In the genomic region with DNA sequence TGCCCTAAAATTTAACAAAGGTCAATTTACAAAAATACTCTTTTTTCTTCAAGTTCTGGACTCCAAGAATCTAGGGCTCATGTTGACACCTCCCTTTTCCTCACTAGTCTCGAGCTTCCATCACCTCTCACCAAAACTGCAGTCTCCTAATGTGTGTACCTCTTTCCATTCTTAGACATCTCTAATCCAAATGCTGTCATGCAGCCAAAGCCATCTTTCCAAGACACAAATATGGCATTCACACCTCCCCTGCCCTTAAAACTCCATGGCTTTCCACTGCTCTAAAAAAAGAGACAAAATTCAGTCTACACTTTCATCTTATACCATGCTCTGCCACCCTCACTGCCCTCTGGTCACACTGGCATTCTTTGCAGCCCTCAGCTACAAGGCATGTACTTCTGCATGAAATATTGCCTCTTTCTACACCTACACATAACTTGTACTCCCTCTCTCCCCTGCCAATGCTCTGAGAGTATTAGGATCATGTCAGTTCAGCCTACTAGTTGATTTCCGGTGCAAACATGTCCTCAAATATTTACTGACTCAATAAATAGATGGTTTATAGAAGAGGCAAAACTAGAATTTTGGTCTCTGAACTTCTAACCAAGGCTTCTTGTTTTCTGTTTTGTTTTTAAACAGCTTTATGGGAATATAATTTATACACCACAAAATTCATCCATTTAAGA, we compare ENCODE assay signal across 24 cellular contexts. TPM values are rescaled to one million over a fixed set of nuclear protein-coding genes. Genes with fewer than 3 reads are reported as not detected.
DNase-seq lines count a peak whose midpoint lies in the region; ATAC-seq, FAIRE-seq and TF ChIP-seq lines count a peak whose summit lies in the region.
"Had no signal": no experiment of that assay in that cellular context is flagged by ENCODE, and none has a peak within 500 bp of the region (broad histone marks: within the 10 kb centered on the region; RNA-seq: fewer than 3 reads in every experiment).

No MANE protein-coding gene starts in this region.

- H2AFZ ChIP-seq in HepG2 (ENCODE audit: low read length) (no peak overlapping the region), IMR-90 (replicated peaks; ENCODE audit: low read length, poor library complexity) (no peak overlapping the region)
- H2AFZ ChIP-seq: PC-9 had no signal

- peak overlapping the region; percentile 24; the same call in 1 of the 2 replicates for H3K23ac ChIP-seq in IMR-90 (ENCODE audit: low read depth, low read length)

- no peak overlapping the region for H3K27ac ChIP-seq in right lobe of liver
- H3K27ac ChIP-seq in HepG2 (ENCODE audit: extremely low read length, insufficient read depth, low read length): no peak overlapping the region
- no peak overlapping the region for H3K27ac ChIP-seq in IMR-90 (ENCODE audit: insufficient read depth, low read length)
- peak overlapping the region in 3 of 4 donors; percentile 9 to 29 (median 28) for H3K27ac ChIP-seq in esophagus muscularis mucosa (replicated peaks in 1 of 4)
- peak overlapping the region; percentile 14 for H3K27ac ChIP-seq in temporal lobe (ENCODE audit: low read depth, low read length)
- H3K27ac ChIP-seq in adrenal gland: no peak overlapping the region
- H3K27ac ChIP-seq: breast epithelium, coronary artery, foreskin keratinocyte, heart left ventricle, PC-9 had no signal

- no peak for TF ChIP-seq CTCF in right lobe of liver (IDR thresholded peaks at IDR 0.05)
- TF ChIP-seq CTCF in HepG2 (CRISPR knock-in tag; IDR thresholded peaks at IDR 0.05): no peak
- no peak for TF ChIP-seq CTCF in IMR-90 (conservative IDR thresholded peaks at IDR 0.05; ENCODE audit: low read depth, low read length)
- no peak for TF ChIP-seq CTCF in esophagus muscularis mucosa (IDR thresholded peaks at IDR 0.05)
- no peak for TF ChIP-seq CTCF in adrenal gland (IDR thresholded peaks at IDR 0.05)
- TF ChIP-seq CTCF in foreskin fibroblast (IDR thresholded peaks at IDR 0.05; ENCODE audit: low read depth, low read length): no peak

- H3K27me3 ChIP-seq in right lobe of liver (no peaks in the 10 kb centered on the region), HepG2 (ENCODE audit: control insufficient read depth in 1 of 2, insufficient read depth in 2 of 2, low read length in 2 of 2) (no peaks in the 10 kb centered on the region), IMR-90 (ENCODE audit: control insufficient read depth, insufficient read depth, low read length) (no peaks in the 10 kb centered on the region), esophagus muscularis mucosa (no peaks in the 10 kb centered on the region), adrenal gland (no peaks in the 10 kb centered on the region)
- H3K27me3 ChIP-seq: BE2C, breast epithelium, foreskin keratinocyte, heart left ventricle had no signal

- TF ChIP-seq EP300 in HepG2 (IDR thresholded peaks at IDR 0.05; ENCODE audit: low read depth in 2 of 2, low read length in 2 of 2) (no peak), HepG2 (CRISPR knock-in tag; IDR thresholded peaks at IDR 0.05; ENCODE audit: borderline replicate concordance) (no peak), esophagus muscularis mucosa (IDR thresholded peaks at IDR 0.05) (no peak)

- H2BK5ac ChIP-seq in IMR-90 (ENCODE audit: low read depth, low read length, poor library complexity, severe bottlenecking): no peak overlapping the region

- H3K14ac ChIP-seq in IMR-90 (replicated peaks; ENCODE audit: low read depth, low read length): no peak overlapping the region

- H4K20me1 ChIP-seq in HepG2 (ENCODE audit: insufficient read depth, low read length): no peaks in the 10 kb centered on the region
- no peaks in the 10 kb centered on the region for H4K20me1 ChIP-seq in IMR-90 (ENCODE audit: insufficient read depth, low read length)

- peak in 3 of 4 donors; percentile 39 to 84 (median 45) for ATAC-seq in right lobe of liver
- no peak for ATAC-seq in HepG2
- no peak for ATAC-seq in IMR-90 (ENCODE audit: low read depth)
- ATAC-seq: effector memory CD8-positive, alpha-beta T cell; foreskin keratinocyte had no signal

- H3K56ac ChIP-seq in IMR-90 (ENCODE audit: extremely low read depth, insufficient read depth, low read length): no peak overlapping the region

- POLR2A ChIA-PET in HepG2 (lab: Yijun Ruan, JAX) (interaction anchor here (0.6 kb wide), 1 partner anchor 9 kb away, joined by 3 read pairs; no protein-coding TSS in a partner anchor), IMR-90 (lab: Charles Lee; ENCODE audit: unreplicated experiment) (no interaction called here)

- H3K18ac ChIP-seq in IMR-90 (ENCODE audit: low read depth, low read length): no peak overlapping the region

- H3K4me3 ChIP-seq in right lobe of liver: no peak overlapping the region
- no peak overlapping the region for H3K4me3 ChIP-seq in HepG2 (replicated peaks in 1 of 3; ENCODE audit: insufficient read depth in 1 of 3, low read depth in 2 of 3, low read length in 3 of 3)
- H3K4me3 ChIP-seq in IMR-90 (ENCODE audit: insufficient read depth, low read depth, low read length): no peak overlapping the region
- no peak overlapping the region for H3K4me3 ChIP-seq in esophagus muscularis mucosa
- no peak overlapping the region for H3K4me3 ChIP-seq in adrenal gland
- no peak overlapping the region for H3K4me3 ChIP-seq in foreskin fibroblast (ENCODE audit: low read depth in 1 of 2, low read length in 2 of 2)
- H3K4me3 ChIP-seq: breast epithelium, coronary artery, heart left ventricle, PC-9 had no signal

- dilution Hi-C loops in IMR-90 (cut with HindIII; ENCODE audit: low sequenced_read_pairs, unreplicated experiment): no loop called here

- no peak overlapping the region for H4K5ac ChIP-seq in IMR-90 (ENCODE audit: low read depth, low read length)

- H3K4me1 ChIP-seq in right lobe of liver (peaks cover 0 to 5% (median 0%) of the 10 kb centered on the region in 4 donors), HepG2 (ENCODE audit: insufficient read depth, low read length) (no peaks in the 10 kb centered on the region), IMR-90 (ENCODE audit: control insufficient read depth, insufficient read depth, low read length) (no peaks in the 10 kb centered on the region), esophagus muscularis mucosa (peaks cover 5 to 37% (median 24%) of the 10 kb centered on the region in 4 donors), adrenal gland (replicated peaks in 1 of 2) (no peaks in the 10 kb centered on the region)
- H3K4me1 ChIP-seq: breast epithelium had no signal

- CTCF ChIA-PET in HepG2 (lab: Yijun Ruan, JAX; ENCODE audit: low intra/inter-chr PET ratio, low total read pairs) (no interaction called here), IMR-90 (lab: Yijun Ruan, JAX) (interaction anchor here (0.8 kb wide), 1 partner anchor 10 kb away, joined by 5 read pairs; no protein-coding TSS in a partner anchor)

- H3K4ac ChIP-seq in IMR-90 (ENCODE audit: low read depth, low read length): no peak overlapping the region

- no peak overlapping the region for H3K9ac ChIP-seq in HepG2 (ENCODE audit: insufficient read depth, low read depth, low read length)
- no peak overlapping the region for H3K9ac ChIP-seq in IMR-90 (ENCODE audit: low read depth, low read length)

- no peak overlapping the region for H4K8ac ChIP-seq in IMR-90 (ENCODE audit: low read depth in 2 of 2, low read length in 2 of 2)

- no peak overlapping the region for H2AK5ac ChIP-seq in IMR-90 (ENCODE audit: low read depth, low read length)

- FAIRE-seq in HepG2 (lab: Jason Lieb, UNC): no peak
- FAIRE-seq: small intestine had no signal

- no peak overlapping the region for H3K4me2 ChIP-seq in HepG2 (ENCODE audit: low read depth, low read length)
- H3K4me2 ChIP-seq in IMR-90 (ENCODE audit: low read depth, low read length): no peak overlapping the region
- H3K4me2 ChIP-seq: PC-9 had no signal

- H3K9me3 ChIP-seq in right lobe of liver (no peaks in the 10 kb centered on the region), HepG2 (ENCODE audit: low read length) (no peaks in the 10 kb centered on the region), IMR-90 (ENCODE audit: control insufficient read depth, insufficient read depth, low read length) (no peaks in the 10 kb centered on the region), esophagus muscularis mucosa (no peaks in the 10 kb centered on the region), adrenal gland (replicated peaks in 1 of 3) (no peaks in the 10 kb centered on the region)
- H3K9me3 ChIP-seq: BE2C, breast epithelium, heart left ventricle had no signal

- H3K36me3 ChIP-seq in right lobe of liver (peaks cover 0 to 17% (median 0%) of the 10 kb centered on the region in 4 donors), HepG2 (replicated peaks in 1 of 2; ENCODE audit: control insufficient read depth in 1 of 2, insufficient read depth in 2 of 2, low read length in 2 of 2) (peaks cover 5 to 25% of the 10 kb centered on the region in 2 experiments), IMR-90 (ENCODE audit: control insufficient read depth, insufficient read depth, low read length) (peaks cover 14% of the 10 kb centered on the region), esophagus muscularis mucosa (peaks cover 0 to 44% (median 21%) of the 10 kb centered on the region in 4 donors), adrenal gland (replicated peaks in 1 of 2) (peaks cover 0 to 15% of the 10 kb centered on the region in 2 donors)
- H3K36me3 ChIP-seq: breast epithelium had no signal

- no peak overlapping the region for H2AK9ac ChIP-seq in IMR-90 (replicated peaks; ENCODE audit: low read depth, low read length, poor library complexity)

- H3K79me2 ChIP-seq in HepG2 (ENCODE audit: insufficient read depth, low read length): no peaks in the 10 kb centered on the region

- in situ Hi-C loops in HepG2 (cut with HindIII; ENCODE audit: extremely low pct_ligation_motif_present, low pct_unique_long_range_greater_than_20kb): no loop called here
- in situ Hi-C loops in IMR-90 (cut with MboI; ENCODE audit: low sequenced_read_pairs): no loop called here

- H3K9me1 ChIP-seq in IMR-90 (ENCODE audit: insufficient read depth, low read length): peaks cover 3% of the 10 kb centered on the region; the same call in 1 of the 2 replicates

- TF ChIP-seq RAD21 in HepG2 (CRISPR knock-in tag; IDR thresholded peaks at IDR 0.05) (no peak), IMR-90 (IDR thresholded peaks at IDR 0.05; ENCODE audit: low read length) (no peak)

- DNase-seq in right lobe of liver: no peak
- no peak for DNase-seq in HepG2 (ENCODE audit: low spot score)
- DNase-seq in IMR-90: no peak
- DNase-seq in esophagus muscularis mucosa (ENCODE audit: extremely low spot score): no peak
- no peak for DNase-seq in adrenal gland
- DNase-seq in GOT3 (lab: John Stamatoyannopoulos, UW): no peak
- no peak for DNase-seq in foreskin fibroblast
- DNase-seq: ACHN; activated CD4-positive, alpha-beta T cell treated with anti-CD3 and anti-CD28 coated beads, Interleukin-2, amount 10 ng/mL, durations not matched to agents 7 days and 5 days; activated naive CD4-positive, alpha-beta T cell treated with anti-CD3 and anti-CD28 coated beads for 36 hours; BE2C; effector memory CD8-positive, alpha-beta T cell; foreskin keratinocyte; heart left ventricle; NCI-H1092 treated with DMSO at 0.1 percent for 48 hours; NCI-H187; NCI-H524 treated with DMSO at 0.1 percent for 48 hours; PC-9; Right ventricle myocardium superior; small intestine; T-helper 9 cell had no signal

- no peak overlapping the region for H2BK120ac ChIP-seq in IMR-90 (ENCODE audit: low read depth, low read length)

- TF ChIP-seq POLR2A in right lobe of liver (IDR thresholded peaks at IDR 0.05) (no peak), HepG2 (IDR thresholded peaks at IDR 0.05; ENCODE audit: insufficient read depth in 1 of 2, low read depth in 2 of 2, low read length in 2 of 2) (no peak), IMR-90 (IDR thresholded peaks at IDR 0.05; ENCODE audit: low read depth, low read length) (no peak), esophagus muscularis mucosa (IDR thresholded peaks at IDR 0.05; ENCODE audit: low read depth) (no peak), adrenal gland (IDR thresholded peaks at IDR 0.05) (no peak)

- no peak overlapping the region for H2BK15ac ChIP-seq in IMR-90 (ENCODE audit: low read depth, low read length)

- H2BK20ac ChIP-seq in IMR-90 (ENCODE audit: low read depth, low read length): no peak overlapping the region

- BruUV-seq in HepG2 (replicated peaks; lab: Mats Ljungman, UMichigan) (no TSS peak), IMR-90 (replicated peaks; lab: Mats Ljungman, UMichigan) (no TSS peak)

- peaks cover 18 to 19% of the 10 kb centered on the region in 2 experiments for H3K79me1 ChIP-seq in IMR-90 (ENCODE audit: low read depth in 1 of 2, low read length in 2 of 2)

- intact Hi-C loops in right lobe of liver (cut with DNase I) (no loop called here), HepG2 (cut with micrococcal nuclease; ENCODE audit: unreplicated experiment) (no loop called here), IMR-90 (cut with micrococcal nuclease) (no loop called here), esophagus muscularis mucosa (cut with DNase I) (no loop called here), adrenal gland (cut with DNase I) (no loop called here)

- no peak overlapping the region for H4K91ac ChIP-seq in IMR-90 (ENCODE audit: insufficient read depth, low read depth, low read length)

- 66% methylated on average over 2 of the region's 2 CpGs for WGBS in right lobe of liver (ENCODE audit: insufficient coverage, low coverage, low lambda C conversion rate, missing lambda C conversion rate)
- 75% methylated on average over 2 of the region's 2 CpGs for WGBS in HepG2 (ENCODE audit: low lambda C conversion rate)
- 56% methylated on average over 1 of the region's 2 CpGs; no CpG with 5 or more reads in 1 of the 2 experiments for WGBS in IMR-90 (ENCODE audit: extremely low coverage in 2 of 2, insufficient read length in 1 of 2), 2 experiments
- 49% methylated on average over 2 of the region's 2 CpGs for WGBS in esophagus muscularis mucosa
- WGBS in adrenal gland, 4 donors: 94 to 99% (median 97%) methylated on average over 2 of the region's 2 CpGs

RNA-seq across cellular contexts. Expression of a gene that starts 26.9 kb away (rescaled TPM):
- total RNA-seq in right lobe of liver (10 to 100 TPM in 5 of 6 experiments, 1 to 10 TPM in 1; 9.8 to 16.1 (median 14.5) TPM), HepG2 (2016; rRNA removed; fragmentation: Illumina TruSeq; extraction: Trizol) (43.4 and 63.3 TPM in 2 replicates), IMR-90 (2012; rRNA removed) (14.9 and 37.5 TPM in 2 replicates), esophagus muscularis mucosa (10 to 100 TPM; 40.9 to 49.4 (median 46.7) TPM), temporal lobe (46.0 TPM), adrenal gland (10 to 100 TPM; 14.3 to 35.5 (median 27.0) TPM)
- total RNA-seq in HepG2 (2016; cell fraction: cytosol; rRNA removed; fragmentation: Illumina TruSeq; extraction: Trizol; ENCODE audit: low read depth): 11.6 and 14.5 TPM in 2 replicates
- total RNA-seq in HepG2 (2016; cell fraction: insoluble cytoplasmic fraction; rRNA removed; fragmentation: Illumina TruSeq; extraction: Trizol): 47.0 and 64.0 TPM in 2 replicates
- 23.6 and 26.8 TPM in 2 replicates for total RNA-seq in HepG2 (2016; cell fraction: membrane; rRNA removed; fragmentation: Illumina TruSeq; extraction: Trizol)
- total RNA-seq in HepG2 (2016; cell fraction: nucleus; rRNA removed; fragmentation: Illumina TruSeq; extraction: Trizol): 27.5 and 30.7 TPM in 2 replicates
- polyA plus RNA-seq in HepG2 (2011; rRNA removed) (11.7 and 15.1 TPM in 2 replicates), IMR-90 (2012; rRNA removed) (25.5 and 30.1 TPM in 2 replicates), adrenal gland (10 to 100 TPM; 13.5 to 36.0 (median 15.7) TPM)
- 7.7 and 10.1 TPM in 2 replicates for polyA plus RNA-seq in HepG2 (2011; cell fraction: cytosol; rRNA removed)
- 5.4 and 8.1 TPM in 2 replicates for polyA plus RNA-seq in HepG2 (2011; cell fraction: nucleus; rRNA removed)
- 21.7 and 29.2 TPM in 2 replicates for polyA plus RNA-seq in HepG2 (2012)
- 5.4 and 6.0 TPM in 2 replicates for polyA plus RNA-seq in HepG2 (2016; cell fraction: cytosol; fragmentation: Illumina TruSeq; extraction: Trizol; ENCODE audit: low read depth)
- 54.5 and 59.4 TPM in 2 replicates for polyA plus RNA-seq in HepG2 (2016; cell fraction: insoluble cytoplasmic fraction; fragmentation: Illumina TruSeq; extraction: Trizol; ENCODE audit: low read depth)
- polyA plus RNA-seq in HepG2 (2016; cell fraction: membrane; fragmentation: Illumina TruSeq; extraction: Trizol; ENCODE audit: low read depth): 12.4 and 14.9 TPM in 2 replicates
- 30.0 and 30.6 TPM in 2 replicates for polyA plus RNA-seq in HepG2 (2016; cell fraction: nucleus; fragmentation: Illumina TruSeq; extraction: Trizol; ENCODE audit: insufficient read depth, low read depth)
- 6.8 and 9.4 TPM in 2 replicates for polyA minus RNA-seq in HepG2 (2011; rRNA and poly(A)+ RNA removed; ENCODE audit: low replicate concordance)
- polyA minus RNA-seq in HepG2 (2011; cell fraction: cytosol; rRNA and poly(A)+ RNA removed): 14.9 and 15.1 TPM in 2 replicates
- 27.2 and 30.6 TPM in 2 replicates for polyA minus RNA-seq in HepG2 (2011; cell fraction: nucleus; rRNA and poly(A)+ RNA removed)
- polyA plus RNA-seq in IMR-90 (2012; cell fraction: cytosol; rRNA removed): 7.0 and 7.9 TPM in 2 replicates
- 3.1 and 11.4 TPM in 2 replicates for polyA plus RNA-seq in IMR-90 (2012; cell fraction: nucleus; rRNA removed; ENCODE audit: low replicate concordance)

RNA-seq across cellular contexts. Expression of a gene that starts 36.3 kb away (rescaled TPM):
- total RNA-seq in right lobe of liver: 1 to 10 TPM in 2 of 6 experiments, under 1 TPM in 4; 0.31 to 1.3 (median 0.70) TPM
- 0.15 and 0.51 TPM in 2 replicates for total RNA-seq in HepG2 (2016; rRNA removed; fragmentation: Illumina TruSeq; extraction: Trizol)
- total RNA-seq in HepG2 (2016; cell fraction: cytosol; rRNA removed; fragmentation: Illumina TruSeq; extraction: Trizol; ENCODE audit: low read depth): 0.81 and 1.5 TPM in 2 replicates
- total RNA-seq in HepG2 (2016; cell fraction: insoluble cytoplasmic fraction; rRNA removed; fragmentation: Illumina TruSeq; extraction: Trizol): 0.07 and 0.39 TPM in 2 replicates
- total RNA-seq in HepG2 (2016; cell fraction: membrane; rRNA removed; fragmentation: Illumina TruSeq; extraction: Trizol): 0.76 and 1.1 TPM in 2 replicates
- 0.94 and 1.4 TPM in 2 replicates for total RNA-seq in HepG2 (2016; cell fraction: nucleus; rRNA removed; fragmentation: Illumina TruSeq; extraction: Trizol)
- 0.26 and 0.34 TPM in 2 replicates for polyA plus RNA-seq in HepG2 (2011; rRNA removed)
- polyA plus RNA-seq in HepG2 (2011; cell fraction: cytosol; rRNA removed): 0.01 and 0.12 TPM in 2 replicates
- 0.90 and 1.5 TPM in 2 replicates for polyA plus RNA-seq in HepG2 (2011; cell fraction: nucleus; rRNA removed)
- 0.21 and 0.31 TPM in 2 replicates for polyA plus RNA-seq in HepG2 (2012)
- polyA plus RNA-seq in HepG2 (2016; cell fraction: cytosol; fragmentation: Illumina TruSeq; extraction: Trizol; ENCODE audit: low read depth): not detected in 2 replicates
- polyA plus RNA-seq in HepG2 (2016; cell fraction: insoluble cytoplasmic fraction; fragmentation: Illumina TruSeq; extraction: Trizol; ENCODE audit: low read depth): not detected in 2 replicates
- not detected in 2 replicates for polyA plus RNA-seq in HepG2 (2016; cell fraction: membrane; fragmentation: Illumina TruSeq; extraction: Trizol; ENCODE audit: low read depth)
- 0.64 and 1.1 TPM in 2 replicates for polyA plus RNA-seq in HepG2 (2016; cell fraction: nucleus; fragmentation: Illumina TruSeq; extraction: Trizol; ENCODE audit: insufficient read depth, low read depth)
- 1.4 TPM in 2 replicates for polyA minus RNA-seq in HepG2 (2011; rRNA and poly(A)+ RNA removed; ENCODE audit: low replicate concordance)
- not detected in 2 replicates for polyA minus RNA-seq in HepG2 (2011; cell fraction: cytosol; rRNA and poly(A)+ RNA removed)
- polyA minus RNA-seq in HepG2 (2011; cell fraction: nucleus; rRNA and poly(A)+ RNA removed): 2.1 and 2.3 TPM in 2 replicates
- 0.18 and 0.28 TPM in 2 replicates for total RNA-seq in IMR-90 (2012; rRNA removed)
- polyA plus RNA-seq in IMR-90 (2012; rRNA removed): 0.07 and 0.13 TPM in 2 replicates
- polyA plus RNA-seq in IMR-90 (2012; cell fraction: cytosol; rRNA removed): 0.03 TPM in 1 of 2 replicates, not detected in the other
- polyA plus RNA-seq in IMR-90 (2012; cell fraction: nucleus; rRNA removed; ENCODE audit: low replicate concordance): 0.08 and 0.60 TPM in 2 replicates
- total RNA-seq in esophagus muscularis mucosa: 1 to 10 TPM; 1.4 to 3.5 (median 2.1) TPM
- total RNA-seq in temporal lobe: 1.2 TPM
- 1 to 10 TPM in 5 of 8 donors, under 1 TPM in 3; 0.18 to 2.6 (median 1.2) TPM for total RNA-seq in adrenal gland
- 1 to 10 TPM in 1 of 3 donors, under 1 TPM in 2; 0.88 to 1.7 (median 0.91) TPM for polyA plus RNA-seq in adrenal gland

Comparison
In these comparisons a context has a peak if more than half of its experiments do, and no peak if none do; other contexts are left out.
1. ATAC-seq: peak in right lobe of liver (3 of 4); none in HepG2 (single experiment) and IMR-90 (single experiment).
2. H3K27ac ChIP-seq: peak in esophagus muscularis mucosa (3 of 4) and temporal lobe (single experiment); none in right lobe of liver (0 of 3), HepG2 (single experiment), IMR-90 (single experiment) and adrenal gland (0 of 5).